ENCODE assay signal across 1 cellular context in the genomic region with DNA sequence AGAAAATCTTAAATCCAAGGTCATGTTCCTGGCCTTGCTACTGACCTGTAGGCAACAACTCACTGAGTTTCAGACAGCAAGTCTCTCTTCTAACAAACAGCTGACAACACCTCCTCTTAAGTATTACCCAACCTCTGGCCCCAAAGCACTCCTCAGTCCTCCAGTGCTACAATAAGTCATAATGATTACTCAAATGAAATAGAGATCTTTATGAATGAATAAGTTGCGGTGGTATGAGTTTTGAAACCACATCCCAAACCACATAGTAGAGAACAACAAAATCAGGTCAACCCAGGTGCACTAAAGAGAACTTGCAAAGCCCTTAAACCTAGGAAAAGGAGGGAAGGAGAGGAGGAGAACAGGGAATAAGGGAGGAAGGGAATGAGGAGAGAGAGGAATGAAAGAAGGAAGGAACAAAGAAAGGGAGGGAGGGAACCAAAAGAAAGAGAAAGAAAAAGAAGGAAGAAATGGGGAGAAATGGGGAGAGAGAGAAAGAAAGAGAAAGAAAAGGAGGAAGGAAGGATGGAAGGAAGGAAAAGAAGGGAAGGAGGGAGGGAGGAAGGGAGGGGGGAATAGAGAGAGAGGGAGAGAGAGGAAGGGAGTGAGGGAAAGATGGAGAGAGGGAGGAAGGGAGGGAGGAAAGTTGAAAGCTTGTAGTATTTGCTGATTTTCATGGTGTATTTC.
TF ChIP-seq lines count a peak whose summit lies in the region.

No MANE protein-coding gene starts in this region.

TF ChIP-seq in HepG2, 621 proteins besides CTCF, POLR2A, EP300 and RAD21:
- no peak for TF ChIP-seq ZNF839 (CRISPR knock-in tag; IDR thresholded peaks at IDR 0.05; ENCODE audit: borderline replicate concordance)
- TF ChIP-seq HNRNPK (IDR thresholded peaks at IDR 0.05; ENCODE audit: low read depth, low read length, poor library complexity, severe bottlenecking), result peak; percentile 15
- no peak for TF ChIP-seq ZNF607 (CRISPR knock-in tag; IDR thresholded peaks at IDR 0.05; ENCODE audit: borderline replicate concordance)
- no peak for TF ChIP-seq FOXM1 (CRISPR knock-in tag; IDR thresholded peaks at IDR 0.05)
